8 cellular contexts compared by ENCODE assay signal in the genomic region with DNA sequence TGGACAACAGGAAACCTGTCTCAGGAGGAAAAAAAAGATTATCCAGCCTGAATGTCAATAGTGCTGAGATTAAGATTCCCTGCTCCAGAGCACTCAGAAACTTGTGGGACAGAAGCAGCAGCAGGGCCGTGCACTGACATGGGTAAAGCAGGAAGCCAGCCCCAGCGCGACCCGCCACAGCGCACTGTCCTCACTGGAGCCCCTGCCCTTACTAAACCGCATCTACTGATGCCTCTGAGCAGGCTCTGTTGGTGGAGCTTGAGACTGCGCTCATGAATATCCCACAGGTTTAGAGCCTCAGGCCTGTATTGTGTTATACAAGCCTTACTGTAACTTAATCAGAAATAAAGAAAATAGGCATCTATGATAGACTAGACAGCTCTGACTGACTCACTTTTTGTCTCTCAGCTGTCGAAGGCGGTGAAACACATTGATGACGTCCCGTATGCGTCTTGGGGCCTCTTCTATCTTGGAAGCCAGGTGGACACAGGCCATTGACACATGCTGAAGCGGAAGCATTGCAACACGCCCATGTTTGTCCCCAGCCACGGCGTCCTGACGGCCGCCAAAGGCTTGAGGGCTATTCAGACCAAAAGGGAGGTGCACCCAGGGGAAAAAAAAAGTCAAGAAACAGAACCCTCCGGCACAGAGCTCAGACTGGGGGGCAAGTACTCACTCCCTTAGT. TPM values are rescaled to one million over a fixed set of nuclear protein-coding genes. Genes with fewer than 3 reads are reported as not detected.
DNase-seq lines count a peak whose midpoint lies in the region; ATAC-seq and TF ChIP-seq lines count a peak whose summit lies in the region.

No MANE protein-coding gene starts in this region.

- H2AFZ ChIP-seq in HCT116 (ENCODE audit: low read depth, low read length, poor library complexity, severe bottlenecking) (no peak overlapping the region), SU-DHL-6 (ENCODE audit: low read depth, low read length, severe bottlenecking) (no peak overlapping the region), fibroblast of lung (ENCODE audit: low read length) (no peak overlapping the region)

- H3K36me3 ChIP-seq in HCT116 (ENCODE audit: control insufficient read depth in 1 of 2, insufficient read depth in 2 of 2, low read length in 2 of 2) (peaks cover 32 to 58% of the 10 kb centered on the region in 2 experiments; a peak in 3 of 4 replicates), SU-DHL-6 (ENCODE audit: low read length) (peaks cover 16% of the 10 kb centered on the region), fibroblast of lung (ENCODE audit: control insufficient read depth, insufficient read depth, low read length) (peaks cover 37% of the 10 kb centered on the region), sigmoid colon (peaks cover 11 to 77% (median 49%) of the 10 kb centered on the region in 4 donors)

- TF ChIP-seq RAD21 in HCT116 (IDR thresholded peaks at IDR 0.05; ENCODE audit: low read depth) = no peak

- H3K9me2 ChIP-seq in HCT116 (ENCODE audit: insufficient read depth) (no peaks in the 10 kb centered on the region), SU-DHL-6 (replicated peaks; ENCODE audit: insufficient read depth, low read length) (no peaks in the 10 kb centered on the region)

- H3K4me1 ChIP-seq in HCT116 (ENCODE audit: control insufficient read depth in 1 of 2, insufficient read depth in 2 of 2, low read length in 2 of 2) (peaks cover 8 to 41% of the 10 kb centered on the region in 2 experiments; a peak in 3 of 4 replicates), fibroblast of lung (ENCODE audit: control insufficient read depth, extremely low read depth, insufficient read depth, low read length) (peaks cover 18% of the 10 kb centered on the region), sigmoid colon (peaks cover 0 to 53% (median 27%) of the 10 kb centered on the region in 4 donors)

- CTCF ChIA-PET in HCT116 (lab: Charles Lee) = no interaction called here

- peak overlapping the region; percentile 76 to 99 for H3K4me3 ChIP-seq in HCT116 (replicated peaks in 1 of 2; ENCODE audit: low read depth in 1 of 2, low read length in 2 of 2)
- H3K4me3 ChIP-seq in SU-DHL-6 (ENCODE audit: insufficient read depth, low read length, poor library complexity, severe bottlenecking) = peak overlapping the region; percentile 69
- H3K4me3 ChIP-seq in fibroblast of lung (replicated peaks in 1 of 4; ENCODE audit: control extremely low read depth in 1 of 4, insufficient read depth in 1 of 4, low read depth in 3 of 4, low read length in 4 of 4) = peak overlapping the region; percentile 53 to 99 (median 94)
- H3K4me3 ChIP-seq in sigmoid colon = peak overlapping the region; percentile 72 to 94 (median 86)

- POLR2A ChIA-PET in HCT116 (lab: Charles Lee) = no interaction called here

- H3K9ac ChIP-seq in HCT116 (ENCODE audit: low read length) = peak overlapping the region; percentile 97
- H3K9ac ChIP-seq in SU-DHL-6 (ENCODE audit: low read length) = peak overlapping the region; percentile 96
- peak overlapping the region; percentile 92 for H3K9ac ChIP-seq in fibroblast of lung (ENCODE audit: insufficient read depth, low read length)

- H3K79me2 ChIP-seq in HCT116 (ENCODE audit: insufficient read depth, low read length) (peaks cover 91% of the 10 kb centered on the region), SU-DHL-6 (ENCODE audit: insufficient read depth, low read length) (peaks cover 52% of the 10 kb centered on the region), fibroblast of lung (ENCODE audit: control insufficient read depth, insufficient read depth, low read length) (peaks cover 59% of the 10 kb centered on the region)

- H3K27me3 ChIP-seq in HCT116 (ENCODE audit: insufficient read depth, low read length) (no peaks in the 10 kb centered on the region), SU-DHL-6 (ENCODE audit: low read length) (no peaks in the 10 kb centered on the region), fibroblast of lung (ENCODE audit: control insufficient read depth, insufficient read depth, low read length) (no peaks in the 10 kb centered on the region), sigmoid colon (no peaks in the 10 kb centered on the region)

- H3K9me3 ChIP-seq in HCT116 (ENCODE audit: control insufficient read depth in 1 of 2, insufficient read depth in 1 of 2, low read depth in 1 of 2, low read length in 2 of 2) (no peaks in the 10 kb centered on the region), SU-DHL-6 (ENCODE audit: insufficient read depth, low read length) (no peaks in the 10 kb centered on the region), fibroblast of lung (ENCODE audit: control insufficient read depth, insufficient read depth, low read depth, low read length) (no peaks in the 10 kb centered on the region), sigmoid colon (no peaks in the 10 kb centered on the region)

- TF ChIP-seq POLR2A in HCT116 (IDR thresholded peaks at IDR 0.05; ENCODE audit: borderline replicate concordance, extremely low read depth, insufficient read depth, insufficient read length) (no peak), sigmoid colon (IDR thresholded peaks at IDR 0.05) (no peak)

- peaks cover 9% of the 10 kb centered on the region; the same call in 1 of the 2 replicates for H4K20me1 ChIP-seq in HCT116 (ENCODE audit: insufficient read depth)
- no peaks in the 10 kb centered on the region; the same call in 1 of the 2 replicates for H4K20me1 ChIP-seq in SU-DHL-6 (ENCODE audit: low read depth, low read length)
- no peaks in the 10 kb centered on the region for H4K20me1 ChIP-seq in fibroblast of lung (ENCODE audit: control insufficient read depth, extremely low read depth, insufficient read depth, low read length)

- ATAC-seq in HCT116 = no peak
- no peak for ATAC-seq in GM19467 (IDR thresholded peaks at IDR 0.05; ENCODE audit: unreplicated experiment)
- ATAC-seq in GM18861 (IDR thresholded peaks at IDR 0.05; ENCODE audit: unreplicated experiment) = no peak
- no peak for ATAC-seq in GM21447 (IDR thresholded peaks at IDR 0.05; ENCODE audit: unreplicated experiment)

- WGBS in sigmoid colon, 2 donors = 46 to 62% methylated on average over 19 of the region's 19 CpGs

- H3K4me2 ChIP-seq in HCT116 (ENCODE audit: low read length) (peak overlapping the region; percentile 99), SU-DHL-6 (ENCODE audit: low read depth, low read length, poor library complexity, severe bottlenecking) (peak overlapping the region; percentile 75), fibroblast of lung (ENCODE audit: extremely low read depth, insufficient read depth, low read length) (peak overlapping the region; percentile 93)

- intact Hi-C loops in HCT116 (cut with micrococcal nuclease) (no loop called here), sigmoid colon (cut with DNase I) (no loop called here)

- TF ChIP-seq EP300 in sigmoid colon (IDR thresholded peaks at IDR 0.05) = no peak

- peaks cover 12% of the 10 kb centered on the region; the same call in 1 of the 2 replicates for H3F3A ChIP-seq in SU-DHL-6 (ENCODE audit: insufficient read depth)

- DNase-seq in HCT116 (ENCODE audit: low read depth, low spot score) (no peak), fibroblast of lung (ENCODE audit: low read depth in 2 of 2) (peak; percentile 26 to 36), sigmoid colon (no peak), NCI-H187 treated with DMSO at 0.1 percent for 48 hours (lab: John Stamatoyannopoulos, UW) (no peak)

- peak overlapping the region; percentile 86 for H3K27ac ChIP-seq in HCT116 (ENCODE audit: low read depth, low read length)
- no peak overlapping the region for H3K27ac ChIP-seq in SU-DHL-6 (ENCODE audit: low read depth, low read length)
- peak overlapping the region; percentile 85 for H3K27ac ChIP-seq in fibroblast of lung (ENCODE audit: insufficient read depth, low read length)
- H3K27ac ChIP-seq in sigmoid colon = peak overlapping the region in 3 of 4 donors; percentile 81 to 91 (median 90)

- TSS peak; percentile 62 for BruUV-seq in HCT116 (replicated peaks; lab: Mats Ljungman, UMichigan)

- RAD21 ChIA-PET in HCT116 (lab: Charles Lee; ENCODE audit: low non-redundant PET in 1 of 2, low total read pairs in 2 of 2, uncharacterized antibody in 2 of 2, unreplicated experiment in 2 of 2) = no interaction called here

- TF ChIP-seq CTCF in HCT116 (IDR thresholded peaks at IDR 0.05 in 2 of 3, conservative IDR thresholded peaks at IDR 0.05 in 1 of 3; ENCODE audit: borderline replicate concordance in 1 of 3, insufficient read depth in 1 of 3, low read depth in 2 of 3, low read length in 2 of 3) (no peak), SU-DHL-6 (IDR thresholded peaks at IDR 0.05; ENCODE audit: insufficient read depth, low read length, poor library complexity, severe bottlenecking) (no peak), fibroblast of lung (conservative IDR thresholded peaks at IDR 0.05 in 1 of 2, IDR thresholded peaks at IDR 0.05 in 1 of 2; ENCODE audit: low read depth in 1 of 2, low read length in 2 of 2) (no peak), sigmoid colon (IDR thresholded peaks at IDR 0.05) (no peak)

RNA-seq across cellular contexts. Expression of a gene that starts 1.2 kb away (rescaled TPM):
- total RNA-seq in HCT116 (2021; ENCODE audit: unreplicated experiment) (173 TPM), fibroblast of lung (87.1 and 102 TPM in 2 replicates), sigmoid colon (100 to 1,000 TPM; 139 to 375 (median 173) TPM)
- polyA plus RNA-seq in HCT116 (2012) = 125 and 138 TPM in 2 replicates
- polyA plus RNA-seq in fibroblast of lung (70.5 and 116 TPM in 2 replicates), sigmoid colon (10 to 100 TPM; 15.0 to 99.6 (median 16.2) TPM)
- 51.7 and 70.2 TPM in 2 replicates for polyA plus RNA-seq in fibroblast of lung (2012)
- polyA minus RNA-seq in fibroblast of lung (ENCODE audit: low replicate concordance) = 23.3 and 75.5 TPM in 2 replicates

RNA-seq across cellular contexts. Expression of a gene that starts 9.1 kb away (rescaled TPM):
- total RNA-seq in HCT116 (2021; ENCODE audit: unreplicated experiment) (131 TPM), fibroblast of lung (80.1 and 81.7 TPM in 2 replicates), sigmoid colon (100 to 1,000 TPM; 133 to 235 (median 206) TPM)
- 112 and 144 TPM in 2 replicates for polyA plus RNA-seq in HCT116 (2012)
- polyA plus RNA-seq in fibroblast of lung (150 and 188 TPM in 2 replicates), sigmoid colon (100 to 1,000 TPM; 155 to 216 (median 171) TPM)
- polyA plus RNA-seq in fibroblast of lung (2012) = 155 and 217 TPM in 2 replicates
- polyA minus RNA-seq in fibroblast of lung (ENCODE audit: low replicate concordance) = 27.3 and 44.5 TPM in 2 replicates

RNA-seq across cellular contexts. Expression of a gene that starts 23.0 kb away (rescaled TPM):
- 200 TPM for total RNA-seq in HCT116 (2021; ENCODE audit: unreplicated experiment)
- 114 and 142 TPM in 2 replicates for polyA plus RNA-seq in HCT116 (2012)
- 83.2 and 85.2 TPM in 2 replicates for total RNA-seq in fibroblast of lung
- polyA plus RNA-seq in fibroblast of lung = 42.2 and 66.9 TPM in 2 replicates
- 92.6 and 179 TPM in 2 replicates for polyA plus RNA-seq in fibroblast of lung (2012)
- 7.1 and 8.1 TPM in 2 replicates for polyA minus RNA-seq in fibroblast of lung (ENCODE audit: low replicate concordance)
- 100 to 1,000 TPM in 3 of 4 donors, 10 to 100 TPM in 1; 89.3 to 143 (median 124) TPM for total RNA-seq in sigmoid colon
- 100 to 1,000 TPM; 263 to 288 (median 271) TPM for polyA plus RNA-seq in sigmoid colon

RNA-seq across cellular contexts. Expression of a gene that starts 23.1 kb away (rescaled TPM):
- total RNA-seq in HCT116 (2021; ENCODE audit: unreplicated experiment) (not detected), fibroblast of lung (1.3 and 2.0 TPM in 2 replicates), sigmoid colon (10 to 100 TPM; 10.0 to 23.0 (median 15.8) TPM)
- 0.06 and 0.07 TPM in 2 replicates for polyA plus RNA-seq in HCT116 (2012)
- polyA plus RNA-seq in fibroblast of lung (0.84 and 1.9 TPM in 2 replicates), sigmoid colon (1 to 10 TPM in 2 of 3 donors, under 1 TPM in 1; 0.69 to 5.4 (median 3.8) TPM)
- polyA plus RNA-seq in fibroblast of lung (2012) = 0.86 and 2.9 TPM in 2 replicates
- 1.4 TPM in 1 of 2 replicates, not detected in the other for polyA minus RNA-seq in fibroblast of lung (ENCODE audit: low replicate concordance)

RNA-seq across cellular contexts. Expression of a gene that starts 37.5 kb away (rescaled TPM):
- total RNA-seq in HCT116 (2021; ENCODE audit: unreplicated experiment) (50.6 TPM), fibroblast of lung (2.6 and 3.1 TPM in 2 replicates), sigmoid colon (100 to 1,000 TPM in 1 of 4 donors, 10 to 100 TPM in 3; 47.1 to 107 (median 71.1) TPM)
- polyA plus RNA-seq in HCT116 (2012) = 17.5 and 18.9 TPM in 2 replicates
- polyA plus RNA-seq in fibroblast of lung (1.7 and 2.5 TPM in 2 replicates), sigmoid colon (10 to 100 TPM in 1 of 3 donors, 1 to 10 TPM in 2; 2.4 to 44.2 (median 3.7) TPM)
- polyA plus RNA-seq in fibroblast of lung (2012) = 7.5 and 12.6 TPM in 2 replicates
- polyA minus RNA-seq in fibroblast of lung (ENCODE audit: low replicate concordance) = 1.1 and 3.7 TPM in 2 replicates

Comparison
In these comparisons a context has a peak if more than half of its experiments do, and no peak if none do; other contexts are left out.
1. DNase-seq: peak in fibroblast of lung (2 of 2); none in HCT116 (single experiment), sigmoid colon (single experiment) and NCI-H187 treated with DMSO at 0.1 percent for 48 hours (single experiment).
2. Peak in every context shown above with its lines, with median percentiles within 50 percentile points of each other: H3K4me2 ChIP-seq, H3K4me3 ChIP-seq and H3K9ac ChIP-seq.